Comparison of ENCODE assay signal across 1 cellular context in the genomic region with DNA sequence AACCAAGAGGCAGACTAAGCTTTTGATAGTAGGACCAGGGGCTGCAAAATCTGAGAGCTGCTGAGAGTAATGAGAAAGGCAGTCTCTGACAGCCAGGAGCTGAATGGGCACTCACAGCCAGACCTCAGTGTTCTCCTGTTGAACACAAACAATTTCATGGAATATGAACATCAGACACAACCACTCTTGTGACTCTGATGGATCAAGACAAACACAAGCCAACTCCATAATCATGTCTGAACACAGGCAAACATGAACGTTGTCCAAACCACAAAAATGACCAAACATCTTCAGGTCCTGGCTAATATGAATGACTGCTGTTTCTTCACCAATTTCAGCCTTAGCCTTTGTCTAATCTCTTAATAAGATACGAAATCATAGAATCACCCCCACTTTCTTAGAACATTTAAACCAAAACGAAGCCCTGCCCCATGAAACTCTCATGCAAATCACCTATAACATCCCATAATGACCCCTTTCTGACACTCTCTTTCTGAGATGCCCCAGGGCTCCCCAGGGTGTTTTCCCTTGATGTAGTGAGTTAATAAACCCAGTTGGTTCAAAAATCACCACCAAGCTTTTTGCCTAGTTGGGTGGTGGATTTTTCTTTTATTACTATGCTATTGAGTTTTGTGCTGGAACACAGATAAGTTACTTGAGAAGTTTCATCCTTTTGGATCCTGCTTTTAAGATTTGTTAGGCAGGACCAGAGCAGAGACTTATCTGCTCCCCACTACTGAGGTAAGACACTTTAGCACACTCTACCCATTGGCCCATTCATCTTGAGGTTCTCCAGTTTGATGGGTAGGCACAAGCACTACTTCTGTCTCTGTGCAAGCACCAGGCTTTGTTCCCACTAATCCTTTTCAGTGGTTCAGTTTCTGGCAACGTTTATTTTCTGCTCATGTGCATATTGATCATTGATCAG.
TF ChIP-seq lines count a peak whose summit lies in the region.

No MANE protein-coding gene starts in this region.

TF ChIP-seq in GM23338, 12 proteins besides CTCF, POLR2A, EP300 and RAD21 (continued from another document):
- TF ChIP-seq, protein P1, sequence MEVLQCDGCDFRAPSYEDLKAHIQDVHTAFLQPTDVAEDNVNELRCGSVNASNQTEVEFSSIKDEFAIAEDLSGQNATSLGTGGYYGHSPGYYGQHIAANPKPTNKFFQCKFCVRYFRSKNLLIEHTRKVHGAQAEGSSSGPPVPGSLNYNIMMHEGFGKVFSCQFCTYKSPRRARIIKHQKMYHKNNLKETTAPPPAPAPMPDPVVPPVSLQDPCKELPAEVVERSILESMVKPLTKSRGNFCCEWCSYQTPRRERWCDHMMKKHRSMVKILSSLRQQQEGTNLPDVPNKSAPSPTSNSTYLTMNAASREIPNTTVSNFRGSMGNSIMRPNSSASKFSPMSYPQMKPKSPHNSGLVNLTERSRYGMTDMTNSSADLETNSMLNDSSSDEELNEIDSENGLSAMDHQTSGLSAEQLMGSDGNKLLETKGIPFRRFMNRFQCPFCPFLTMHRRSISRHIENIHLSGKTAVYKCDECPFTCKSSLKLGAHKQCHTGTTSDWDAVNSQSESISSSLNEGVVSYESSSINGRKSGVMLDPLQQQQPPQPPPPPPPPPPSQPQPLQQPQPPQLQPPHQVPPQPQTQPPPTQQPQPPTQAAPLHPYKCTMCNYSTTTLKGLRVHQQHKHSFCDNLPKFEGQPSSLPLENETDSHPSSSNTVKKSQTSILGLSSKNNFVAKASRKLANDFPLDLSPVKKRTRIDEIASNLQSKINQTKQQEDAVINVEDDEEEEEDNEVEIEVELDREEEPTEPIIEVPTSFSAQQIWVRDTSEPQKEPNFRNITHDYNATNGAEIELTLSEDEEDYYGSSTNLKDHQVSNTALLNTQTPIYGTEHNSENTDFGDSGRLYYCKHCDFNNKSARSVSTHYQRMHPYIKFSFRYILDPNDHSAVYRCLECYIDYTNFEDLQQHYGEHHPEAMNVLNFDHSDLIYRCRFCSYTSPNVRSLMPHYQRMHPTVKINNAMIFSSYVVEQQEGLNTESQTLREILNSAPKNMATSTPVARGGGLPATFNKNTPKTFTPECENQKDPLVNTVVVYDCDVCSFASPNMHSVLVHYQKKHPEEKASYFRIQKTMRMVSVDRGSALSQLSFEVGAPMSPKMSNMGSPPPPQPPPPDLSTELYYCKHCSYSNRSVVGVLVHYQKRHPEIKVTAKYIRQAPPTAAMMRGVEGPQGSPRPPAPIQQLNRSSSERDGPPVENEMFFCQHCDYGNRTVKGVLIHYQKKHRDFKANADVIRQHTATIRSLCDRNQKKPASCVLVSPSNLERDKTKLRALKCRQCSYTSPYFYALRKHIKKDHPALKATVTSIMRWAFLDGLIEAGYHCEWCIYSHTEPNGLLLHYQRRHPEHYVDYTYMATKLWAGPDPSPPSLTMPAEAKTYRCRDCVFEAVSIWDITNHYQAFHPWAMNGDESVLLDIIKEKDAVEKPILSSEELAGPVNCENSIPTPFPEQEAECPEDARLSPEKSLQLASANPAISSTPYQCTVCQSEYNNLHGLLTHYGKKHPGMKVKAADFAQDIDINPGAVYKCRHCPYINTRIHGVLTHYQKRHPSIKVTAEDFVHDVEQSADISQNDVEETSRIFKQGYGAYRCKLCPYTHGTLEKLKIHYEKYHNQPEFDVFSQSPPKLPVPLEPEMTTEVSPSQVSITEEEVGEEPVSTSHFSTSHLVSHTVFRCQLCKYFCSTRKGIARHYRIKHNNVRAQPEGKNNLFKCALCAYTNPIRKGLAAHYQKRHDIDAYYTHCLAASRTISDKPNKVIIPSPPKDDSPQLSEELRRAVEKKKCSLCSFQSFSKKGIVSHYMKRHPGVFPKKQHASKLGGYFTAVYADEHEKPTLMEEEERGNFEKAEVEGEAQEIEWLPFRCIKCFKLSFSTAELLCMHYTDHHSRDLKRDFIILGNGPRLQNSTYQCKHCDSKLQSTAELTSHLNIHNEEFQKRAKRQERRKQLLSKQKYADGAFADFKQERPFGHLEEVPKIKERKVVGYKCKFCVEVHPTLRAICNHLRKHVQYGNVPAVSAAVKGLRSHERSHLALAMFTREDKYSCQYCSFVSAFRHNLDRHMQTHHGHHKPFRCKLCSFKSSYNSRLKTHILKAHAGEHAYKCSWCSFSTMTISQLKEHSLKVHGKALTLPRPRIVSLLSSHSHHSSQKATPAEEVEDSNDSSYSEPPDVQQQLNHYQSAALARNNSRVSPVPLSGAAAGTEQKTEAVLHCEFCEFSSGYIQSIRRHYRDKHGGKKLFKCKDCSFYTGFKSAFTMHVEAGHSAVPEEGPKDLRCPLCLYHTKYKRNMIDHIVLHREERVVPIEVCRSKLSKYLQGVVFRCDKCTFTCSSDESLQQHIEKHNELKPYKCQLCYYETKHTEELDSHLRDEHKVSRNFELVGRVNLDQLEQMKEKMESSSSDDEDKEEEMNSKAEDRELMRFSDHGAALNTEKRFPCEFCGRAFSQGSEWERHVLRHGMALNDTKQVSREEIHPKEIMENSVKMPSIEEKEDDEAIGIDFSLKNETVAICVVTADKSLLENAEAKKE (CRISPR knock-in tag; IDR thresholded peaks at IDR 0.05), result no peak
- TF ChIP-seq EZH2 (IDR thresholded peaks at IDR 0.05; ENCODE audit: low read depth, unreplicated experiment), result no peak
- TF ChIP-seq STAT1 (IDR thresholded peaks at IDR 0.05; ENCODE audit: unreplicated experiment), result no peak
- no peak for TF ChIP-seq JUNB (IDR thresholded peaks at IDR 0.05; ENCODE audit: unreplicated experiment)
